Comparison of ENCODE assay signal across 17 cellular contexts in the genomic region with DNA sequence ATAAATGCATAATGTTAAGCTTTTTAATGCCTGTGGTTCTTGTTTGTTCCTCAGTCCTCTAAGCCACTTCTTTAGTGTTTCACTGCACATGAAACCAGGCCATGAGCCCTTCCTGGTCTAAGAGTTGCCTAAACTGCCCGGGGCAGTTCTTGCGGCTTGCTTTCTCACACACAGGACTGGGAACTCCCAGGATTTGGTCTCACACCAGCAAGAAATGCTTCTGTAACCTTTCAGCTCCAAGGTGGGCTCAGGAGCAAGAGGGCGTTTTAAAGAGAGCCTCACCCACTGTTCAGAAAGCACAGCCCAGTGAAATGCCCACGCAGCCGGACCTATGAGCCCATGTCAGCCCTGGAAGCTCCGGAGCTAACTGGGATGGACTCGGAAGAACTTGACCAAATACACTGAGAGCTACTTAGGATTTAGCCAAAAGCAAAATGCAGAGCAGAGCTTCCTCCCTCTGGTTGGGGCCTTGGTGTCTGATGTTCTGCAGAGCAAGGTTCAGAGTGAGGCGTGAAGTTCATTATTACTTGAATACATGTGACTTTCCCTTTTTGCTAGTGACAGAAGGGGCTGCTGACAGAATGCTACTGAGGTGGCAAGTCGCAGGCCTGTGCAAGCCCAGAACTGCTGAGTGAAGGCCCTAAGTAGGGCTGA. TPM values are rescaled to one million over a fixed set of nuclear protein-coding genes. Genes with fewer than 3 reads are reported as not detected.
DNase-seq lines count a peak whose midpoint lies in the region; ATAC-seq and TF ChIP-seq lines count a peak whose summit lies in the region.
"Had no signal": no experiment of that assay in that cellular context is flagged by ENCODE, and none has a peak within 500 bp of the region (broad histone marks: within the 10 kb centered on the region; RNA-seq: fewer than 3 reads in every experiment).

No MANE protein-coding gene starts in this region.

- no peaks in the 10 kb centered on the region for H3K9me3 Mint-ChIP-seq in CD4-positive, alpha-beta T cell
- no peaks in the 10 kb centered on the region for H3K9me3 Mint-ChIP-seq in neural progenitor cell
- H3K9me3 Mint-ChIP-seq: stimulated activated naive CD8-positive, alpha-beta T cell treated with anti-CD3 and anti-CD28 coated beads, Interleukin-15, amount 100 ng/mL, for 72 hours had no signal

- H3K36me3 Mint-ChIP-seq in CD4-positive, alpha-beta T cell (ENCODE audit: low read depth) = peaks cover 24% of the 10 kb centered on the region
- peaks cover 11% of the 10 kb centered on the region for H3K36me3 Mint-ChIP-seq in neural progenitor cell

- H3K27me3 Mint-ChIP-seq in CD4-positive, alpha-beta T cell = no peaks in the 10 kb centered on the region
- peaks cover 8% of the 10 kb centered on the region for H3K27me3 Mint-ChIP-seq in neural progenitor cell (ENCODE audit: insufficient read depth, low read depth)
- H3K27me3 Mint-ChIP-seq: activated CD4-positive, alpha-beta T cell treated with anti-CD3 and anti-CD28 coated beads for 36 hours; stimulated activated naive CD8-positive, alpha-beta T cell treated with anti-CD3 and anti-CD28 coated beads, Interleukin-15, amount 100 ng/mL, for 72 hours had no signal

- peaks cover 6% of the 10 kb centered on the region for H3K4me1 ChIP-seq in neural progenitor cell
- peaks cover 22 to 65% of the 10 kb centered on the region in 2 donors for H3K4me1 ChIP-seq in left lung

- no peak overlapping the region for H3K4me3 ChIP-seq in epithelial cell of esophagus (ENCODE audit: low read length)
- H3K4me3 ChIP-seq in neural progenitor cell = no peak overlapping the region
- no peak overlapping the region for H3K4me3 ChIP-seq in left lung
- H3K4me3 ChIP-seq: BLaER1 treated with 17β-estradiol and CSF1 and Interleukin-3, amounts not matched to agents 10 nM and 100 nM had no signal

- H4K20me1 ChIP-seq in neural progenitor cell (ENCODE audit: low read depth) = peaks cover 81% of the 10 kb centered on the region

- DNase-seq in CD4-positive, alpha-beta T cell = no peak
- DNase-seq in HPDE6-E6E7 (ENCODE audit: extremely low spot score) = peak; percentile 37
- peak; percentile 88 for DNase-seq in epithelial cell of esophagus (ENCODE audit: low read depth)
- no peak for DNase-seq in neural progenitor cell (ENCODE audit: low spot score)
- DNase-seq in NCI-H1092 (lab: John Stamatoyannopoulos, UW) = no peak
- DNase-seq in dermis blood vessel endothelial cell = no peak
- no peak for DNase-seq in left lung
- DNase-seq: activated CD4-positive, alpha-beta T cell treated with anti-CD3 and anti-CD28 coated beads for 36 hours; GOT3; hypothalamus; MV-4-11; NCI-H226; stimulated activated CD4-positive, alpha-beta T cell treated with anti-CD3 and anti-CD28 coated beads, Interleukin-4, amount 100 ng/mL, for 4 hours; stimulated activated naive CD8-positive, alpha-beta T cell treated with anti-CD3 and anti-CD28 coated beads, Interleukin-15, amount 100 ng/mL, for 72 hours had no signal

- POLR2A ChIA-PET in CD4-positive, alpha-beta T cell (lab: Charles Lee) = interaction anchor here (0.8 kb wide), 1 partner anchor 59 kb away, joined by 3 read pairs; no protein-coding TSS in a partner anchor

- H3K4me3 Mint-ChIP-seq in CD4-positive, alpha-beta T cell = peak overlapping the region; percentile 65
- H3K4me3 Mint-ChIP-seq in neural progenitor cell = no peak overlapping the region
- H3K4me3 Mint-ChIP-seq: activated CD4-positive, alpha-beta T cell treated with anti-CD3 and anti-CD28 coated beads for 36 hours; stimulated activated naive CD8-positive, alpha-beta T cell treated with anti-CD3 and anti-CD28 coated beads, Interleukin-15, amount 100 ng/mL, for 72 hours had no signal

- H3K4me1 Mint-ChIP-seq in CD4-positive, alpha-beta T cell (ENCODE audit: low read depth) = peaks cover 18% of the 10 kb centered on the region
- peaks cover 10% of the 10 kb centered on the region for H3K4me1 Mint-ChIP-seq in neural progenitor cell

- no peak overlapping the region for H3K27ac ChIP-seq in CD4-positive, alpha-beta T cell (ENCODE audit: low read depth, low read length)
- H3K27ac ChIP-seq in neural progenitor cell = peak overlapping the region; percentile 23
- H3K27ac ChIP-seq in left lung = peak overlapping the region in 1 of 2 donors; percentile 43
- H3K27ac ChIP-seq: BLaER1 treated with 17β-estradiol and CSF1 and Interleukin-3, amounts not matched to agents 10 nM and 100 nM had no signal

- H3K36me3 ChIP-seq in neural progenitor cell (peaks cover 3% of the 10 kb centered on the region), left lung (no peaks in the 10 kb centered on the region)

- H3F3A ChIP-seq in neural progenitor cell (ENCODE audit: low read depth) = peaks cover 49% of the 10 kb centered on the region

- intact Hi-C loops in CD4-positive, alpha-beta T cell (cut with DNase I, micrococcal nuclease) = no loop called here
- intact Hi-C loops in left lung (cut with DNase I) = no loop called here

- H3K79me2 ChIP-seq in neural progenitor cell (ENCODE audit: low read depth) = peaks cover 29% of the 10 kb centered on the region

- H3K27ac Mint-ChIP-seq in CD4-positive, alpha-beta T cell = peak overlapping the region; percentile 72
- H3K27ac Mint-ChIP-seq in neural progenitor cell = no peak overlapping the region

- CTCF ChIA-PET in CD4-positive, alpha-beta T cell (lab: Charles Lee) = interaction anchor here (0.7 to 0.9 kb wide), 2 partner anchors 100 to 300 kb away, joined by 3 read pairs; no protein-coding TSS in a partner anchor

- no peak overlapping the region for H3K9ac ChIP-seq in neural progenitor cell

- H2AFZ ChIP-seq in neural progenitor cell (replicated peaks) = no peak overlapping the region

- no peak overlapping the region for H3K4me2 ChIP-seq in neural progenitor cell

- no peaks in the 10 kb centered on the region for H3K27me3 ChIP-seq in CD4-positive, alpha-beta T cell (ENCODE audit: control insufficient read depth, insufficient read depth, low read length)
- H3K27me3 ChIP-seq in neural progenitor cell (no peaks in the 10 kb centered on the region), left lung (no peaks in the 10 kb centered on the region)
- H3K27me3 ChIP-seq: BLaER1 treated with 17β-estradiol and CSF1 and Interleukin-3, amounts not matched to agents 10 nM and 100 nM had no signal

- TF ChIP-seq CTCF in CD4-positive, alpha-beta T cell (IDR thresholded peaks at IDR 0.05) = no peak
- TF ChIP-seq CTCF in epithelial cell of esophagus (IDR thresholded peaks at IDR 0.05; ENCODE audit: insufficient read depth, low read depth, low read length, missing control alignments) = no peak
- TF ChIP-seq CTCF in neural progenitor cell (IDR thresholded peaks at IDR 0.05) = no peak
- no peak for TF ChIP-seq CTCF in left lung (IDR thresholded peaks at IDR 0.05)

- ATAC-seq in CD4-positive, alpha-beta T cell (ENCODE audit: poor library complexity) = no peak
- no peak for ATAC-seq in GM21786 (IDR thresholded peaks at IDR 0.05; ENCODE audit: unreplicated experiment)
- no peak for ATAC-seq in left lung
- ATAC-seq: activated CD4-positive, alpha-beta T cell treated with anti-CD3 and anti-CD28 coated beads for 36 hours; stimulated activated naive CD8-positive, alpha-beta T cell treated with anti-CD3 and anti-CD28 coated beads, Interleukin-15, amount 100 ng/mL, for 72 hours had no signal

- no peaks in the 10 kb centered on the region for H3K9me3 ChIP-seq in CD4-positive, alpha-beta T cell (ENCODE audit: control insufficient read depth, low read length)
- H3K9me3 ChIP-seq in neural progenitor cell (ENCODE audit: low read depth) (no peaks in the 10 kb centered on the region), left lung (no peaks in the 10 kb centered on the region)
- H3K9me3 ChIP-seq: BLaER1 treated with 17β-estradiol and CSF1 and Interleukin-3, amounts not matched to agents 10 nM and 100 nM had no signal

RNA-seq across cellular contexts. Expression of gene SLC25A29, which starts 23.4 kb away (rescaled TPM):
- 1 to 10 TPM; 2.5 TPM for total RNA-seq in CD4-positive, alpha-beta T cell
- 103 and 330 TPM in 2 replicates for total RNA-seq in neural progenitor cell (ENCODE audit: low replicate concordance)
- total RNA-seq in dermis blood vessel endothelial cell = 86.2 and 145 TPM in 2 replicates
- total RNA-seq in left lung = 10 to 100 TPM; 56.0 to 80.1 TPM

RNA-seq across cellular contexts. Expression of gene SLC25A47, which starts 40.2 kb away (rescaled TPM):
- not detected for total RNA-seq in CD4-positive, alpha-beta T cell
- total RNA-seq in neural progenitor cell (ENCODE audit: low replicate concordance) = not detected in 2 replicates
- total RNA-seq in dermis blood vessel endothelial cell = not detected in 2 replicates
- not detected for total RNA-seq in left lung
- total RNA-seq: activated CD4-positive, alpha-beta T cell treated with anti-CD3 and anti-CD28 coated beads for 36 hours; epithelial cell of proximal tubule had no signal

RNA-seq across cellular contexts. Expression of gene YY1, which starts 43.9 kb away (rescaled TPM):
- 10 to 100 TPM; 68.9 to 70.4 TPM for total RNA-seq in CD4-positive, alpha-beta T cell
- total RNA-seq in neural progenitor cell (ENCODE audit: low replicate concordance) (54.8 and 58.9 TPM in 2 replicates), dermis blood vessel endothelial cell (55.1 and 63.1 TPM in 2 replicates), left lung (10 to 100 TPM; 57.4 to 59.0 TPM)

Comparison
In these comparisons a context has a peak if more than half of its experiments do, and no peak if none do; other contexts are left out.
1. DNase-seq: peak in HPDE6-E6E7 (single experiment) and epithelial cell of esophagus (single experiment); none in CD4-positive, alpha-beta T cell (0 of 10), neural progenitor cell (single experiment), NCI-H1092 (single experiment), dermis blood vessel endothelial cell (single experiment) and left lung (0 of 2).
2. RNA of gene SLC25A29, which starts 23.4 kb away (total RNA-seq): 86.2 to 145 TPM in dermis blood vessel endothelial cell, 103 to 330 TPM in neural progenitor cell and 56.0 to 80.1 TPM in left lung; 2.5 TPM in CD4-positive, alpha-beta T cell; every median in the first group is over 10 times any median in the second.